In genomic region chr14:89747146-89747545, GRCh38 we compare ENCODE assay signal across 21 cellular contexts.
DNase-seq lines count a peak whose midpoint lies in the region; ATAC-seq, FAIRE-seq and TF ChIP-seq lines count a peak whose summit lies in the region.
"Had no signal": no experiment of that assay in that cellular context is flagged by ENCODE, and none has a peak within 500 bp of the region (broad histone marks: within the 10 kb centered on the region; RNA-seq: fewer than 3 reads in every experiment).

No MANE protein-coding gene starts in this region.

- TF ChIP-seq CTCF in A549 (IDR thresholded peaks at IDR 0.05) (no peak), body of pancreas (IDR thresholded peaks at IDR 0.05) (no peak)

- H3K9me3 ChIP-seq in A549 (no peaks in the 10 kb centered on the region; the same call in 2 of the 3 replicates), body of pancreas (no peaks in the 10 kb centered on the region)
- H3K9me3 ChIP-seq in CD8-positive, alpha-beta memory T cell (ENCODE audit: low read length), result no peaks in the 10 kb centered on the region

- DNase-seq in activated CD4-positive, alpha-beta T cell treated with anti-CD3 and anti-CD28 coated beads for 36 hours, result no peak
- DNase-seq in activated CD4-positive, alpha-beta T cell treated with anti-CD3 and anti-CD28 coated beads, Interleukin-2, amount 50 U/mL, for 1 hour, result no peak
- DNase-seq in A549 (ENCODE audit: low read depth in 1 of 2, low spot score in 1 of 2) (no peak), left colon (no peak), body of pancreas (no peak)
- DNase-seq in CD8-positive, alpha-beta memory T cell, result no peak
- DNase-seq: CD8-positive, alpha-beta T cell; DMS 273 treated with DMSO at 0.1 percent for 48 hours; DND-41; GOT3; HFFc6 had no signal

- no peak overlapping the region for H3K4me3 Mint-ChIP-seq in activated CD4-positive, alpha-beta T cell treated with anti-CD3 and anti-CD28 coated beads for 36 hours
- no peak overlapping the region for H3K4me3 Mint-ChIP-seq in CD8-positive, alpha-beta memory T cell
- H3K4me3 Mint-ChIP-seq: B cell; CD4-positive, CD25-positive, alpha-beta regulatory T cell; CD8-positive, alpha-beta T cell; HFFc6 had no signal

- no peaks in the 10 kb centered on the region for H3K36me3 ChIP-seq in body of pancreas (replicated peaks in 1 of 2; ENCODE audit: insufficient read depth in 1 of 2, low read depth in 2 of 2)
- no peaks in the 10 kb centered on the region for H3K36me3 ChIP-seq in CD8-positive, alpha-beta memory T cell (ENCODE audit: insufficient read depth, low read length)
- H3K36me3 ChIP-seq: BLaER1, HAP-1 had no signal

- intact Hi-C loops in activated CD4-positive, alpha-beta T cell treated with anti-CD3 and anti-CD28 coated beads for 36 hours (cut with DNase I, micrococcal nuclease), result no loop called here
- intact Hi-C loops in left colon (cut with DNase I, micrococcal nuclease), result no loop called here
- intact Hi-C loops in body of pancreas (cut with DNase I), result no loop called here

- no peak overlapping the region for H3K4me3 ChIP-seq in A549
- H3K4me3 ChIP-seq in body of pancreas, result no peak overlapping the region
- no peak overlapping the region for H3K4me3 ChIP-seq in CD8-positive, alpha-beta memory T cell (ENCODE audit: low read length)
- H3K4me3 ChIP-seq: BLaER1, HAP-1 had no signal

- peaks cover 21% of the 10 kb centered on the region for H3K9me3 Mint-ChIP-seq in activated CD4-positive, alpha-beta T cell treated with anti-CD3 and anti-CD28 coated beads for 36 hours (ENCODE audit: low read depth)
- H3K9me3 Mint-ChIP-seq in CD8-positive, alpha-beta memory T cell, result peaks cover 0 to 7% (median 4%) of the 10 kb centered on the region in 5 donors

- H3K27me3 Mint-ChIP-seq in activated CD4-positive, alpha-beta T cell treated with anti-CD3 and anti-CD28 coated beads for 36 hours, result no peaks in the 10 kb centered on the region
- H3K27me3 Mint-ChIP-seq in CD8-positive, alpha-beta memory T cell, result no peaks in the 10 kb centered on the region
- H3K27me3 Mint-ChIP-seq: B cell; CD4-positive, CD25-positive, alpha-beta regulatory T cell had no signal

- H3K4me1 ChIP-seq in A549, result no peaks in the 10 kb centered on the region
- no peaks in the 10 kb centered on the region for H3K4me1 ChIP-seq in body of pancreas
- H3K4me1 ChIP-seq in CD8-positive, alpha-beta memory T cell (ENCODE audit: insufficient read depth, low read length), result peaks cover 15% of the 10 kb centered on the region
- H3K4me1 ChIP-seq: BLaER1 had no signal

- H3K4me1 Mint-ChIP-seq in activated CD4-positive, alpha-beta T cell treated with anti-CD3 and anti-CD28 coated beads for 36 hours, result peaks cover 43% of the 10 kb centered on the region
- H3K4me1 Mint-ChIP-seq in CD8-positive, alpha-beta memory T cell, result peaks cover 10 to 28% (median 22%) of the 10 kb centered on the region in 3 donors
- H3K4me1 Mint-ChIP-seq: B cell had no signal

- CTCF ChIA-PET in activated CD4-positive, alpha-beta T cell treated with anti-CD3 and anti-CD28 coated beads for 36 hours (lab: Charles Lee), result no interaction called here
- CTCF ChIA-PET in A549 (lab: Yijun Ruan, JAX), result no interaction called here
- CTCF ChIA-PET in CD8-positive, alpha-beta memory T cell (lab: Charles Lee), result no interaction called here

- no peak for TF ChIP-seq POLR2A in A549 (IDR thresholded peaks at IDR 0.05; ENCODE audit: low read length)
- TF ChIP-seq POLR2A in body of pancreas (IDR thresholded peaks at IDR 0.05), result no peak

- no peak for ATAC-seq in activated CD4-positive, alpha-beta T cell treated with anti-CD3 and anti-CD28 coated beads for 36 hours
- ATAC-seq in A549 (no peak), left colon (peak; percentile 81), body of pancreas (no peak), esophagus mucosa (no peak)
- ATAC-seq: CD8-positive, alpha-beta T cell had no signal

- 10% methylated on average over 5 of the region's 5 CpGs for WGBS in A549 (ENCODE audit: missing lambda C conversion rate)
- WGBS in body of pancreas, 2 donors, result 75 to 78% methylated on average over 5 of the region's 5 CpGs

- TF ChIP-seq EP300 in A549 (IDR thresholded peaks at IDR 0.05), result no peak

- POLR2A ChIA-PET in activated CD4-positive, alpha-beta T cell treated with anti-CD3 and anti-CD28 coated beads for 36 hours (lab: Charles Lee), result no interaction called here
- POLR2A ChIA-PET in A549 (lab: Yijun Ruan, JAX), result no interaction called here
- POLR2A ChIA-PET in CD8-positive, alpha-beta memory T cell (lab: Charles Lee), result no interaction called here

- peak overlapping the region; percentile 22 for H3K27ac Mint-ChIP-seq in activated CD4-positive, alpha-beta T cell treated with anti-CD3 and anti-CD28 coated beads for 36 hours
- H3K27ac Mint-ChIP-seq in CD8-positive, alpha-beta memory T cell, result no peak overlapping the region
- H3K27ac Mint-ChIP-seq: B cell; CD4-positive, CD25-positive, alpha-beta regulatory T cell; CD8-positive, alpha-beta T cell; HFFc6 had no signal

- no peaks in the 10 kb centered on the region for H3K27me3 ChIP-seq in body of pancreas
- no peaks in the 10 kb centered on the region for H3K27me3 ChIP-seq in CD8-positive, alpha-beta memory T cell (ENCODE audit: insufficient read depth, low read length, poor library complexity, severe bottlenecking)
- H3K27me3 ChIP-seq: BLaER1 had no signal

- FAIRE-seq in A549 (lab: Jason Lieb, UNC), result no peak
- FAIRE-seq: D721Med, G401.6, GM12892, H54 had no signal

- TF ChIP-seq RAD21 in A549 (conservative IDR thresholded peaks at IDR 0.05 in 1 of 2, IDR thresholded peaks at IDR 0.05 in 1 of 2), result no peak

- H3K27ac ChIP-seq in A549 (no peak overlapping the region), body of pancreas (no peak overlapping the region)
- H3K27ac ChIP-seq in CD8-positive, alpha-beta memory T cell (ENCODE audit: low read depth, low read length), result no peak overlapping the region
- H3K27ac ChIP-seq: BLaER1, C4-2B had no signal

- no peak overlapping the region for H3K4me2 ChIP-seq in A549
- H3K4me2 ChIP-seq: BLaER1 had no signal

- peaks cover 1% of the 10 kb centered on the region for H3K36me3 Mint-ChIP-seq in activated CD4-positive, alpha-beta T cell treated with anti-CD3 and anti-CD28 coated beads for 36 hours (ENCODE audit: low read depth)
- peaks cover 0 to 13% (median 0%) of the 10 kb centered on the region in 3 donors for H3K36me3 Mint-ChIP-seq in CD8-positive, alpha-beta memory T cell
- H3K36me3 Mint-ChIP-seq: CD4-positive, CD25-positive, alpha-beta regulatory T cell; CD8-positive, alpha-beta T cell had no signal

TF ChIP-seq in A549, 52 proteins besides CTCF, POLR2A, EP300 and RAD21:
- no peak for TF ChIP-seq RNF2 (IDR thresholded peaks at IDR 0.05; ENCODE audit: borderline replicate concordance, low read depth)
- TF ChIP-seq JUN (IDR thresholded peaks at IDR 0.05), result no peak
- no peak for TF ChIP-seq MAZ (IDR thresholded peaks at IDR 0.05; ENCODE audit: borderline replicate concordance, low read depth, low read length)
- TF ChIP-seq, protein P1, sequence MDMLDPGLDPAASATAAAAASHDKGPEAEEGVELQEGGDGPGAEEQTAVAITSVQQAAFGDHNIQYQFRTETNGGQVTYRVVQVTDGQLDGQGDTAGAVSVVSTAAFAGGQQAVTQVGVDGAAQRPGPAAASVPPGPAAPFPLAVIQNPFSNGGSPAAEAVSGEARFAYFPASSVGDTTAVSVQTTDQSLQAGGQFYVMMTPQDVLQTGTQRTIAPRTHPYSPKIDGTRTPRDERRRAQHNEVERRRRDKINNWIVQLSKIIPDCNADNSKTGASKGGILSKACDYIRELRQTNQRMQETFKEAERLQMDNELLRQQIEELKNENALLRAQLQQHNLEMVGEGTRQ (IDR thresholded peaks at IDR 0.05), result 0 out of 2 replicates have a peak, but pooled peaks have one; percentile 17
TF ChIP-seq in A549: peak in this region for 1.
